Comparison of ENCODE assay signal across 22 cellular contexts in genomic region chr20:6440087-6440799, GRCh38.
A peak's percentile ranks its signal among the peaks of the same experiment; 100 is the strongest.
DNase-seq lines count a peak whose midpoint lies in the region; ATAC-seq, FAIRE-seq and TF ChIP-seq lines count a peak whose summit lies in the region.
"Had no signal": no experiment of that assay in that cellular context is flagged by ENCODE, and none has a peak within 500 bp of the region (broad histone marks: within the 10 kb centered on the region; RNA-seq: fewer than 3 reads in every experiment).

No MANE protein-coding gene starts in this region.

- intact Hi-C loops in activated CD4-positive, alpha-beta T cell treated with anti-CD3 and anti-CD28 coated beads, Interleukin-2, amount 10 ng/mL, durations not matched to agents 24 days and 14 days (cut with micrococcal nuclease), result no loop called here
- intact Hi-C loops in K562 (cut with micrococcal nuclease), result no loop called here
- intact Hi-C loops in naive thymus-derived CD4-positive, alpha-beta T cell (cut with micrococcal nuclease), result no loop called here

- no peak overlapping the region for H3K14ac ChIP-seq in mesenchymal stem cell (ENCODE audit: low read length in 2 of 2)

- no peaks in the 10 kb centered on the region for H3K4me1 Mint-ChIP-seq in activated CD4-positive, alpha-beta T cell treated with anti-CD3 and anti-CD28 coated beads, Interleukin-2, amount 10 ng/mL, durations not matched to agents 24 days and 14 days
- H3K4me1 Mint-ChIP-seq in activated CD4-positive, alpha-beta T cell treated with anti-CD3 and anti-CD28 coated beads, Interleukin-2, amount 10 ng/mL, durations not matched to agents 7 days and 5 days, result no peaks in the 10 kb centered on the region
- H3K4me1 Mint-ChIP-seq in naive thymus-derived CD4-positive, alpha-beta T cell, result no peaks in the 10 kb centered on the region
- H3K4me1 Mint-ChIP-seq: B cell; CD4-positive, CD25-positive, alpha-beta regulatory T cell; CD8-positive, alpha-beta memory T cell; GM23338 had no signal

- H3F3A ChIP-seq in GM23248 (ENCODE audit: insufficient read depth), result no peaks in the 10 kb centered on the region

- TF ChIP-seq RAD21 in K562 (CRISPR knock-in tag; conservative IDR thresholded peaks at IDR 0.05 in 1 of 2, IDR thresholded peaks at IDR 0.05 in 1 of 2), result no peak

- no peak overlapping the region for H3K23ac ChIP-seq in mesenchymal stem cell (ENCODE audit: low read length in 2 of 2)

- no peak overlapping the region for H2BK5ac ChIP-seq in mesenchymal stem cell (ENCODE audit: low read depth, low read length, poor library complexity, severe bottlenecking)

- no peak overlapping the region for H2BK15ac ChIP-seq in mesenchymal stem cell (ENCODE audit: low read depth, poor library complexity, severe bottlenecking)

- H3K27ac Mint-ChIP-seq in activated CD4-positive, alpha-beta T cell treated with anti-CD3 and anti-CD28 coated beads, Interleukin-2, amount 10 ng/mL, durations not matched to agents 24 days and 14 days, result no peak overlapping the region
- H3K27ac Mint-ChIP-seq in activated CD4-positive, alpha-beta T cell treated with anti-CD3 and anti-CD28 coated beads, Interleukin-2, amount 10 ng/mL, durations not matched to agents 7 days and 5 days, result no peak overlapping the region
- H3K27ac Mint-ChIP-seq in naive thymus-derived CD4-positive, alpha-beta T cell, result no peak overlapping the region
- H3K27ac Mint-ChIP-seq: B cell; CD8-positive, alpha-beta memory T cell; GM23338 had no signal

- TF ChIP-seq POLR2A in K562 (conservative IDR thresholded peaks at IDR 0.05) (no peak), GM18505 (IDR thresholded peaks at IDR 0.05; ENCODE audit: borderline replicate concordance, extremely low read depth, insufficient read depth, insufficient read length) (no peak)

- in situ Hi-C loops in GM23248 (cut with MboI) (no loop called here), K562 (cut with MboI) (no loop called here)

- ATAC-seq in K562 (no peak), GM18505 (IDR thresholded peaks at IDR 0.05; ENCODE audit: unreplicated experiment) (no peak)
- ATAC-seq in naive thymus-derived CD4-positive, alpha-beta T cell, result no peak
- ATAC-seq: GM12878, GM23338 had no signal

- no peaks in the 10 kb centered on the region for H3K9me2 ChIP-seq in GM23248 (ENCODE audit: insufficient read depth)

- peak; percentile 29 for DNase-seq in activated CD4-positive, alpha-beta T cell treated with anti-CD3 and anti-CD28 coated beads, Interleukin-2, amount 10 ng/mL, durations not matched to agents 24 days and 14 days
- DNase-seq in activated CD4-positive, alpha-beta T cell treated with anti-CD3 and anti-CD28 coated beads, Interleukin-2, amount 10 ng/mL, durations not matched to agents 7 days and 5 days, result no peak
- DNase-seq in GM23248 (peak; percentile 1), K562 (ENCODE audit: extremely low read depth in 1 of 4, low spot score in 3 of 4) (no peak), mesenchymal stem cell (no peak), iPS-NIHi7 (ENCODE audit: extremely low spot score) (no peak)
- DNase-seq in naive thymus-derived CD4-positive, alpha-beta T cell, result no peak
- DNase-seq: 8988T; C1 segment of cervical spinal cord; CD4-positive, CD25-positive, alpha-beta regulatory T cell; CD8-positive, alpha-beta memory T cell; COR-L47; DMS 273 treated with DMSO at 0.1 percent for 48 hours; DMS53; DND-41; EL; HCEC 1CT had no signal

- H3K79me1 ChIP-seq in mesenchymal stem cell (replicated peaks; ENCODE audit: low read length, poor library complexity, severe bottlenecking), result no peaks in the 10 kb centered on the region

- no peak overlapping the region for H3K4me3 Mint-ChIP-seq in activated CD4-positive, alpha-beta T cell treated with anti-CD3 and anti-CD28 coated beads, Interleukin-2, amount 10 ng/mL, durations not matched to agents 24 days and 14 days
- no peak overlapping the region for H3K4me3 Mint-ChIP-seq in activated CD4-positive, alpha-beta T cell treated with anti-CD3 and anti-CD28 coated beads, Interleukin-2, amount 10 ng/mL, durations not matched to agents 7 days and 5 days
- H3K4me3 Mint-ChIP-seq in naive thymus-derived CD4-positive, alpha-beta T cell, result no peak overlapping the region
- H3K4me3 Mint-ChIP-seq: B cell; CD4-positive, CD25-positive, alpha-beta regulatory T cell; CD8-positive, alpha-beta memory T cell; GM23338 had no signal

- H3K27me3 ChIP-seq in GM23248 (replicated peaks; ENCODE audit: insufficient read depth), result no peaks in the 10 kb centered on the region
- no peaks in the 10 kb centered on the region for H3K27me3 ChIP-seq in K562 (ENCODE audit: control insufficient read depth in 2 of 2, insufficient read depth in 2 of 2, low read length in 2 of 2)
- H3K27me3 ChIP-seq in mesenchymal stem cell (ENCODE audit: control insufficient read depth in 1 of 2, insufficient read depth in 1 of 2, low read length in 2 of 2), result no peaks in the 10 kb centered on the region
- no peaks in the 10 kb centered on the region for H3K27me3 ChIP-seq in naive thymus-derived CD4-positive, alpha-beta T cell (ENCODE audit: control insufficient read depth in 2 of 2, insufficient read depth in 2 of 2, low read length in 2 of 2)

- TF ChIP-seq EP300 in K562 (IDR thresholded peaks at IDR 0.05; ENCODE audit: low read length), result no peak

- peak overlapping the region in 1 of 2 experiments; percentile 6 for H2BK12ac ChIP-seq in mesenchymal stem cell (ENCODE audit: low read length in 2 of 2)

- no peak overlapping the region for H3K27ac ChIP-seq in GM23248
- H3K27ac ChIP-seq in K562 (ENCODE audit: extremely low read depth, low read depth, low read length), result no peak overlapping the region
- H3K27ac ChIP-seq in mesenchymal stem cell (ENCODE audit: low read length, poor library complexity, severe bottlenecking), result no peak overlapping the region
- no peak overlapping the region for H3K27ac ChIP-seq in naive thymus-derived CD4-positive, alpha-beta T cell (ENCODE audit: low read depth, low read length)

- no peaks in the 10 kb centered on the region for H3K36me3 ChIP-seq in GM23248 (ENCODE audit: low read depth)
- no peaks in the 10 kb centered on the region for H3K36me3 ChIP-seq in K562 (ENCODE audit: control insufficient read depth, insufficient read depth, low read length)
- H3K36me3 ChIP-seq in mesenchymal stem cell (ENCODE audit: control insufficient read depth in 1 of 2, insufficient read depth in 2 of 2, low read depth in 1 of 2, low read length in 2 of 2), result no peaks in the 10 kb centered on the region
- no peaks in the 10 kb centered on the region for H3K36me3 ChIP-seq in naive thymus-derived CD4-positive, alpha-beta T cell (ENCODE audit: control insufficient read depth in 2 of 3, insufficient read depth in 3 of 3, low read length in 3 of 3)

- no peak overlapping the region for H3K4me2 ChIP-seq in GM23248 (ENCODE audit: unreplicated experiment)
- no peak overlapping the region for H3K4me2 ChIP-seq in K562 (ENCODE audit: insufficient read depth, low read length)
- no peak overlapping the region for H3K4me2 ChIP-seq in mesenchymal stem cell (ENCODE audit: low read length, poor library complexity, severe bottlenecking)
- H3K4me2 ChIP-seq: GM23338 had no signal

- no TSS peak for BruUV-seq in K562 (replicated peaks; lab: Mats Ljungman, UMichigan)

- POLR2A ChIA-PET in activated CD4-positive, alpha-beta T cell treated with anti-CD3 and anti-CD28 coated beads, Interleukin-2, amount 10 ng/mL, durations not matched to agents 7 days and 5 days (lab: Charles Lee), result no interaction called here
- POLR2A ChIA-PET in K562 (lab: Yijun Ruan, JAX), result no interaction called here
- POLR2A ChIA-PET in naive thymus-derived CD4-positive, alpha-beta T cell (lab: Charles Lee), result no interaction called here

- H3K9ac ChIP-seq in GM23248 (no peak overlapping the region), K562 (ENCODE audit: insufficient read depth in 1 of 2, low read depth in 2 of 2, low read length in 2 of 2) (no peak overlapping the region), mesenchymal stem cell (ENCODE audit: low read length) (no peak overlapping the region)

- H3K18ac ChIP-seq in mesenchymal stem cell (ENCODE audit: low read depth in 1 of 2, low read length in 2 of 2), result peak overlapping the region; percentile 11 to 17

- H4K20me1 ChIP-seq in GM23248 (ENCODE audit: insufficient read depth) (no peaks in the 10 kb centered on the region), K562 (replicated peaks; ENCODE audit: control insufficient read depth, insufficient read depth, low read length) (no peaks in the 10 kb centered on the region)

- no peaks in the 10 kb centered on the region for H3K79me2 ChIP-seq in GM23248 (ENCODE audit: insufficient read depth)
- no peaks in the 10 kb centered on the region for H3K79me2 ChIP-seq in K562 (ENCODE audit: control insufficient read depth, insufficient read depth, low read length)

- no peaks in the 10 kb centered on the region for H3K27me3 Mint-ChIP-seq in activated CD4-positive, alpha-beta T cell treated with anti-CD3 and anti-CD28 coated beads, Interleukin-2, amount 10 ng/mL, durations not matched to agents 24 days and 14 days
- H3K27me3 Mint-ChIP-seq in activated CD4-positive, alpha-beta T cell treated with anti-CD3 and anti-CD28 coated beads, Interleukin-2, amount 10 ng/mL, durations not matched to agents 7 days and 5 days, result no peaks in the 10 kb centered on the region
- peaks cover 0 to 4% (median 0%) of the 10 kb centered on the region in 5 donors for H3K27me3 Mint-ChIP-seq in naive thymus-derived CD4-positive, alpha-beta T cell
- H3K27me3 Mint-ChIP-seq: B cell; CD4-positive, CD25-positive, alpha-beta regulatory T cell; CD8-positive, alpha-beta memory T cell had no signal

- CTCF ChIA-PET in activated CD4-positive, alpha-beta T cell treated with anti-CD3 and anti-CD28 coated beads, Interleukin-2, amount 10 ng/mL, durations not matched to agents 7 days and 5 days (lab: Charles Lee), result no interaction called here
- CTCF ChIA-PET in K562 (lab: Yijun Ruan, JAX; ENCODE audit: low intra/inter-chr PET ratio), result no interaction called here
- CTCF ChIA-PET in naive thymus-derived CD4-positive, alpha-beta T cell (lab: Charles Lee), result no interaction called here

- H2AK5ac ChIP-seq in mesenchymal stem cell (ENCODE audit: low read length, severe bottlenecking), result no peak overlapping the region

- H3K4ac ChIP-seq in mesenchymal stem cell (ENCODE audit: low read depth in 1 of 2, low read length in 2 of 2), result no peak overlapping the region

- 26 to 36% methylated on average over 6 of the region's 6 CpGs for WGBS in GM23248 (ENCODE audit: low coverage in 1 of 2, low lambda C conversion rate in 2 of 2, missing lambda C conversion rate in 2 of 2), 2 experiments
- WGBS in K562 (ENCODE audit: insufficient coverage, low coverage, missing lambda C conversion rate), result 0% methylated on average over 6 of the region's 6 CpGs
- 88% methylated on average over 6 of the region's 6 CpGs for WGBS in mesenchymal stem cell

- H3K9me3 Mint-ChIP-seq in activated CD4-positive, alpha-beta T cell treated with anti-CD3 and anti-CD28 coated beads, Interleukin-2, amount 10 ng/mL, durations not matched to agents 24 days and 14 days, result no peaks in the 10 kb centered on the region
- H3K9me3 Mint-ChIP-seq in activated CD4-positive, alpha-beta T cell treated with anti-CD3 and anti-CD28 coated beads, Interleukin-2, amount 10 ng/mL, durations not matched to agents 7 days and 5 days, result no peaks in the 10 kb centered on the region
- peaks cover 0 to 13% (median 3%) of the 10 kb centered on the region in 11 donors for H3K9me3 Mint-ChIP-seq in naive thymus-derived CD4-positive, alpha-beta T cell
- H3K9me3 Mint-ChIP-seq: GM23338 had no signal

- no peak overlapping the region for H2BK120ac ChIP-seq in mesenchymal stem cell (ENCODE audit: low read depth, low read length)

- H3K9me3 ChIP-seq in GM23248 (ENCODE audit: low read depth) (no peaks in the 10 kb centered on the region), K562 (replicated peaks; ENCODE audit: control insufficient read depth, insufficient read depth, low read depth, low read length) (no peaks in the 10 kb centered on the region), mesenchymal stem cell (ENCODE audit: control insufficient read depth, low read length) (peaks cover 4% of the 10 kb centered on the region)
- H3K9me3 ChIP-seq in naive thymus-derived CD4-positive, alpha-beta T cell (ENCODE audit: control insufficient read depth in 2 of 3, low read length in 3 of 3), result no peaks in the 10 kb centered on the region

- H4K8ac ChIP-seq in mesenchymal stem cell (ENCODE audit: low read length), result no peak overlapping the region

- H3K4me3 ChIP-seq in GM23248 (no peak overlapping the region), K562 (no peak overlapping the region), mesenchymal stem cell (ENCODE audit: insufficient read depth in 1 of 2, low read depth in 1 of 2, low read length in 2 of 2) (no peak overlapping the region)
- H3K4me3 ChIP-seq in naive thymus-derived CD4-positive, alpha-beta T cell (ENCODE audit: low read length), result no peak overlapping the region
- H3K4me3 ChIP-seq: GM12878, GM23338 had no signal

- no peaks in the 10 kb centered on the region for H3K4me1 ChIP-seq in GM23248 (ENCODE audit: insufficient read depth)
- no peaks in the 10 kb centered on the region for H3K4me1 ChIP-seq in K562 (replicated peaks in 1 of 2; ENCODE audit: control insufficient read depth in 2 of 2, insufficient read depth in 2 of 2, low read length in 2 of 2)
- no peaks in the 10 kb centered on the region for H3K4me1 ChIP-seq in mesenchymal stem cell (ENCODE audit: control insufficient read depth, insufficient read depth, low read depth, low read length)
- H3K4me1 ChIP-seq in naive thymus-derived CD4-positive, alpha-beta T cell (ENCODE audit: control insufficient read depth in 2 of 2, insufficient read depth in 2 of 2, low read length in 2 of 2), result no peaks in the 10 kb centered on the region

- no peak for FAIRE-seq in K562 (lab: Jason Lieb, UNC)
- FAIRE-seq: GM12878, H54 had no signal

- no peaks in the 10 kb centered on the region for H3K9me1 ChIP-seq in K562 (ENCODE audit: control insufficient read depth, insufficient read depth, low read length)

- no peak overlapping the region for H2AFZ ChIP-seq in GM23248
- no peak overlapping the region for H2AFZ ChIP-seq in K562 (ENCODE audit: low read depth, low read length)
- no peak overlapping the region for H2AFZ ChIP-seq in mesenchymal stem cell (ENCODE audit: low read depth, low read length)
- H2AFZ ChIP-seq: GM23338 had no signal

- H4K91ac ChIP-seq in mesenchymal stem cell (ENCODE audit: low read length), result peak overlapping the region; percentile 78

- H3K36me3 Mint-ChIP-seq in activated CD4-positive, alpha-beta T cell treated with anti-CD3 and anti-CD28 coated beads, Interleukin-2, amount 10 ng/mL, durations not matched to agents 24 days and 14 days (ENCODE audit: low read depth), result no peaks in the 10 kb centered on the region
- no peaks in the 10 kb centered on the region for H3K36me3 Mint-ChIP-seq in activated CD4-positive, alpha-beta T cell treated with anti-CD3 and anti-CD28 coated beads, Interleukin-2, amount 10 ng/mL, durations not matched to agents 7 days and 5 days (ENCODE audit: low read depth)
- H3K36me3 Mint-ChIP-seq in naive thymus-derived CD4-positive, alpha-beta T cell, result no peaks in the 10 kb centered on the region
- H3K36me3 Mint-ChIP-seq: CD4-positive, CD25-positive, alpha-beta regulatory T cell; CD8-positive, alpha-beta memory T cell had no signal

- TF ChIP-seq CTCF in K562 (IDR thresholded peaks at IDR 0.05 in 2 of 3, conservative IDR thresholded peaks at IDR 0.05 in 1 of 3; ENCODE audit: insufficient read depth in 2 of 3, low read depth in 1 of 3, low read length in 3 of 3), result no peak

Comparison
In these comparisons a context has a peak if more than half of its experiments do, and no peak if none do; other contexts are left out.
1. DNase-seq: peak in activated CD4-positive, alpha-beta T cell treated with anti-CD3 and anti-CD28 coated beads, Interleukin-2, amount 10 ng/mL, durations not matched to agents 24 days and 14 days (single experiment) and GM23248 (single experiment); none in activated CD4-positive, alpha-beta T cell treated with anti-CD3 and anti-CD28 coated beads, Interleukin-2, amount 10 ng/mL, durations not matched to agents 7 days and 5 days (single experiment), K562 (0 of 4), mesenchymal stem cell (single experiment), iPS-NIHi7 (single experiment) and naive thymus-derived CD4-positive, alpha-beta T cell (0 of 9).